In genomic region chr4:2416564-2417195, GRCh38 we compare ENCODE assay signal across 8 cellular contexts. TPM values are rescaled to one million over a fixed set of nuclear protein-coding genes. Genes with fewer than 3 reads are reported as not detected.
DNase-seq lines count a peak whose midpoint lies in the region; ATAC-seq and TF ChIP-seq lines count a peak whose summit lies in the region.

No MANE protein-coding gene starts in this region.

- H4K20me1 ChIP-seq in neural progenitor cell (ENCODE audit: low read depth) = peaks cover 32% of the 10 kb centered on the region

- H3K9me3 Mint-ChIP-seq in neural progenitor cell = no peaks in the 10 kb centered on the region

- peak; percentile 54 for DNase-seq in G401 (ENCODE audit: low spot score)
- peak; percentile 35 for DNase-seq in WERI-Rb-1
- no peak for DNase-seq in epithelial cell of esophagus (ENCODE audit: low read depth)
- peak; percentile 76 for DNase-seq in neural progenitor cell (ENCODE audit: low spot score)
- DNase-seq in 8988T = no peak
- no peak for DNase-seq in NCI-H1694 treated with DMSO at 0.1 percent for 48 hours (lab: John Stamatoyannopoulos, UW)

- H3K27ac ChIP-seq in WERI-Rb-1 (no peak overlapping the region), neural progenitor cell (no peak overlapping the region)

- H3K27me3 Mint-ChIP-seq in neural progenitor cell (ENCODE audit: insufficient read depth, low read depth) = peaks cover 70% of the 10 kb centered on the region

- TF ChIP-seq CTCF in WERI-Rb-1 (IDR thresholded peaks at IDR 0.05; ENCODE audit: low read depth, low read length) = peak; percentile 24; the same call in 1 of the 2 replicates
- no peak for TF ChIP-seq CTCF in epithelial cell of esophagus (IDR thresholded peaks at IDR 0.05; ENCODE audit: insufficient read depth, low read depth, low read length, missing control alignments)
- no peak for TF ChIP-seq CTCF in neural progenitor cell (IDR thresholded peaks at IDR 0.05)

- peak overlapping the region; percentile 36 for H3K4me3 ChIP-seq in WERI-Rb-1 (ENCODE audit: low read depth, low read length)
- peak overlapping the region; percentile 22 for H3K4me3 ChIP-seq in epithelial cell of esophagus (ENCODE audit: low read length)
- peak overlapping the region; percentile 51 for H3K4me3 ChIP-seq in neural progenitor cell

- H3K4me1 ChIP-seq in neural progenitor cell = peaks cover 15% of the 10 kb centered on the region

- no peak overlapping the region for H3K27ac Mint-ChIP-seq in neural progenitor cell

- H3K36me3 ChIP-seq in WERI-Rb-1 (no peaks in the 10 kb centered on the region), neural progenitor cell (no peaks in the 10 kb centered on the region)

- H2AFZ ChIP-seq in neural progenitor cell (replicated peaks) = peak overlapping the region; percentile 66

- H3K79me2 ChIP-seq in neural progenitor cell (ENCODE audit: low read depth) = no peaks in the 10 kb centered on the region

- no peak for ATAC-seq in GM18867 (IDR thresholded peaks at IDR 0.05; ENCODE audit: unreplicated experiment)
- no peak for ATAC-seq in GM21529 (IDR thresholded peaks at IDR 0.05; ENCODE audit: unreplicated experiment)

- peak overlapping the region; percentile 87 for H3K4me2 ChIP-seq in neural progenitor cell

- H3K9me3 ChIP-seq in WERI-Rb-1 (ENCODE audit: severe bottlenecking) (no peaks in the 10 kb centered on the region), neural progenitor cell (ENCODE audit: low read depth) (no peaks in the 10 kb centered on the region)

- H3F3A ChIP-seq in neural progenitor cell (ENCODE audit: low read depth) = peaks cover 32% of the 10 kb centered on the region

- no peaks in the 10 kb centered on the region for H3K36me3 Mint-ChIP-seq in neural progenitor cell

- H3K9ac ChIP-seq in neural progenitor cell = no peak overlapping the region

- H3K4me3 Mint-ChIP-seq in neural progenitor cell = peak overlapping the region; percentile 79

- peaks cover 31% of the 10 kb centered on the region for H3K27me3 ChIP-seq in WERI-Rb-1 (ENCODE audit: insufficient read depth, low read depth, severe bottlenecking)
- H3K27me3 ChIP-seq in neural progenitor cell = peaks cover 98% of the 10 kb centered on the region

- peaks cover 24% of the 10 kb centered on the region for H3K4me1 Mint-ChIP-seq in neural progenitor cell

- in situ Hi-C loops in G401 (cut with HindIII; ENCODE audit: low sequenced_read_pairs) = no loop called here

RNA-seq across cellular contexts. Expression of gene ZFYVE28, which starts 1.8 kb away (rescaled TPM):
- 9.4 and 11.4 TPM in 2 replicates for total RNA-seq in G401 (2014; rRNA removed; shearing (Covaris generic))
- total RNA-seq in neural progenitor cell (ENCODE audit: low replicate concordance) = 0.39 and 0.93 TPM in 2 replicates

RNA-seq across cellular contexts. Expression of gene CFAP99, which starts 2.1 kb away (rescaled TPM):
- 1.5 TPM in 1 of 2 replicates, not detected in the other for total RNA-seq in G401 (2014; rRNA removed; shearing (Covaris generic))
- total RNA-seq in neural progenitor cell (ENCODE audit: low replicate concordance) = not detected in 2 replicates

RNA-seq across cellular contexts. Expression of gene RNF4, which starts 52.2 kb away (rescaled TPM):
- 28.3 and 28.7 TPM in 2 replicates for total RNA-seq in G401 (2014; rRNA removed; shearing (Covaris generic))
- 73.8 and 96.4 TPM in 2 replicates for total RNA-seq in neural progenitor cell (ENCODE audit: low replicate concordance)

Comparison
In these comparisons a context has a peak if more than half of its experiments do, and no peak if none do; other contexts are left out.
1. DNase-seq: peak in G401 (single experiment), WERI-Rb-1 (single experiment) and neural progenitor cell (single experiment); none in epithelial cell of esophagus (single experiment), 8988T (single experiment) and NCI-H1694 treated with DMSO at 0.1 percent for 48 hours (single experiment).
2. Peak in every context shown above with its lines, with median percentiles within 50 percentile points of each other: H3K4me3 ChIP-seq.